Comparison of ENCODE assay signal across 35 cellular contexts in genomic region chr3:67419779-67420178, GRCh38.
DNase-seq lines count a peak whose midpoint lies in the region; ATAC-seq, FAIRE-seq and TF ChIP-seq lines count a peak whose summit lies in the region.
"Had no signal": no experiment of that assay in that cellular context is flagged by ENCODE, and none has a peak within 500 bp of the region (broad histone marks: within the 10 kb centered on the region; RNA-seq: fewer than 3 reads in every experiment).

No MANE protein-coding gene starts in this region.

- CTCF ChIA-PET in HEK293 (lab: Yijun Ruan, JAX), result no interaction called here
- CTCF ChIA-PET in K562 (lab: Yijun Ruan, JAX; ENCODE audit: low intra/inter-chr PET ratio), result no interaction called here

- no peak overlapping the region for H2AFZ ChIP-seq in K562 (ENCODE audit: low read depth, low read length)

- no peak for FAIRE-seq in K562 (lab: Jason Lieb, UNC)
- FAIRE-seq: A204.1, A549, D721Med had no signal

- H4K20me1 ChIP-seq in K562 (replicated peaks; ENCODE audit: control insufficient read depth, insufficient read depth, low read length), result no peaks in the 10 kb centered on the region
- H4K20me1 ChIP-seq: BLaER1; BLaER1 treated with 17β-estradiol and CSF1 and Interleukin-3, amounts not matched to agents 10 nM and 100 nM had no signal

- no peaks in the 10 kb centered on the region for H3K36me3 ChIP-seq in cardiac muscle cell
- H3K36me3 ChIP-seq in heart right ventricle, result no peaks in the 10 kb centered on the region
- H3K36me3 ChIP-seq in HEK293 (ENCODE audit: control insufficient read depth in 2 of 2, insufficient read depth in 1 of 2, low read length in 2 of 2), result no peaks in the 10 kb centered on the region
- H3K36me3 ChIP-seq in adipocyte (ENCODE audit: control insufficient read depth, insufficient read depth, low read length, severe bottlenecking), result peaks cover 10% of the 10 kb centered on the region
- H3K36me3 ChIP-seq in K562 (ENCODE audit: control insufficient read depth, insufficient read depth, low read length), result no peaks in the 10 kb centered on the region
- H3K36me3 ChIP-seq in left lung, result peaks cover 0 to 6% of the 10 kb centered on the region in 2 donors
- H3K36me3 ChIP-seq: BE2C, BLaER1 had no signal

- H3K9ac ChIP-seq in adipocyte (ENCODE audit: low read length) (no peak overlapping the region), K562 (ENCODE audit: insufficient read depth in 1 of 2, low read depth in 2 of 2, low read length in 2 of 2) (no peak overlapping the region)
- H3K9ac ChIP-seq: BLaER1; BLaER1 treated with 17β-estradiol and CSF1 and Interleukin-3, amounts not matched to agents 10 nM and 100 nM had no signal

- H3K27ac ChIP-seq in cardiac muscle cell (peak overlapping the region; percentile 41), heart right ventricle (no peak overlapping the region), HEK293 (ENCODE audit: extremely low read depth, low read depth, low read length) (no peak overlapping the region), K562 (ENCODE audit: extremely low read depth, low read depth, low read length) (no peak overlapping the region), left lung (no peak overlapping the region)
- H3K27ac ChIP-seq: 22Rv1; A549; BLaER1; BLaER1 treated with 17β-estradiol and CSF1 and Interleukin-3, amounts not matched to agents 10 nM and 100 nM; C4-2B had no signal

- H3K27me3 ChIP-seq in cardiac muscle cell, result no peaks in the 10 kb centered on the region
- H3K27me3 ChIP-seq in heart right ventricle, result no peaks in the 10 kb centered on the region
- no peaks in the 10 kb centered on the region for H3K27me3 ChIP-seq in adipocyte (replicated peaks; ENCODE audit: control insufficient read depth, insufficient read depth, low read length)
- H3K27me3 ChIP-seq in K562 (ENCODE audit: control insufficient read depth in 2 of 2, insufficient read depth in 2 of 2, low read length in 2 of 2), result no peaks in the 10 kb centered on the region
- H3K27me3 ChIP-seq in left lung, result no peaks in the 10 kb centered on the region
- H3K27me3 ChIP-seq: BE2C; BLaER1; BLaER1 treated with 17β-estradiol and CSF1 and Interleukin-3, amounts not matched to agents 10 nM and 100 nM had no signal

- DNase-seq in cardiac muscle cell (ENCODE audit: low read depth in 1 of 2, low spot score in 1 of 2) (peak in 1 of 2 donors; percentile 3), heart right ventricle (no peak), adipocyte (ENCODE audit: low read depth) (no peak), K562 (ENCODE audit: extremely low read depth in 1 of 4, low spot score in 3 of 4) (no peak), anterior cingulate cortex (lab: John Stamatoyannopoulos, UW) (no peak), head of caudate nucleus (no peak), left lung (no peak)
- DNase-seq: 8988T; ACHN; AML-193; BE2C; C1 segment of cervical spinal cord; Caco-2; Calu3; CD4-positive, alpha-beta memory T cell; CD4-positive, alpha-beta T cell; CD4-positive, CD25-positive, alpha-beta regulatory T cell; CD8-positive, alpha-beta memory T cell; CD8-positive, alpha-beta T cell; COR-L47; DMS 273 treated with DMSO at 0.1 percent for 48 hours; DMS153; DMS53; DMS79; DMS79 treated with DMSO at 0.1 percent for 48 hours; DND-41; EL had no signal

- H3K4me3 ChIP-seq in cardiac muscle cell (no peak overlapping the region), heart right ventricle (no peak overlapping the region), HEK293 (ENCODE audit: low read depth, low read length) (no peak overlapping the region), adipocyte (ENCODE audit: low read length) (peak overlapping the region; percentile 44), K562 (no peak overlapping the region), left lung (no peak overlapping the region)
- H3K4me3 ChIP-seq: A549; BLaER1; BLaER1 treated with 17β-estradiol and CSF1 and Interleukin-3, amounts not matched to agents 10 nM and 100 nM had no signal

- no peaks in the 10 kb centered on the region for H3K9me1 ChIP-seq in K562 (ENCODE audit: control insufficient read depth, insufficient read depth, low read length)

- intact Hi-C loops in heart right ventricle (cut with DNase I) (no loop called here), K562 (cut with micrococcal nuclease) (no loop called here), head of caudate nucleus (cut with DNase I) (no loop called here), left lung (cut with DNase I) (no loop called here)

- H3K4me1 ChIP-seq in cardiac muscle cell (ENCODE audit: low read depth), result peaks cover 16% of the 10 kb centered on the region
- H3K4me1 ChIP-seq in heart right ventricle, result peaks cover 0 to 6% (median 0%) of the 10 kb centered on the region in 9 donors
- H3K4me1 ChIP-seq in HEK293 (ENCODE audit: control insufficient read depth, insufficient read depth, low read length), result no peaks in the 10 kb centered on the region
- H3K4me1 ChIP-seq in adipocyte (ENCODE audit: control insufficient read depth, insufficient read depth, low read length), result no peaks in the 10 kb centered on the region
- no peaks in the 10 kb centered on the region for H3K4me1 ChIP-seq in K562 (replicated peaks in 1 of 2; ENCODE audit: control insufficient read depth in 2 of 2, insufficient read depth in 2 of 2, low read length in 2 of 2)
- no peaks in the 10 kb centered on the region for H3K4me1 ChIP-seq in left lung
- H3K4me1 ChIP-seq: A549; BE2C; BLaER1; BLaER1 treated with 17β-estradiol and CSF1 and Interleukin-3, amounts not matched to agents 10 nM and 100 nM; Caco-2 had no signal

- BruUV-seq in K562 (replicated peaks; lab: Mats Ljungman, UMichigan), result no TSS peak

- no peak for TF ChIP-seq POLR2A in K562 (conservative IDR thresholded peaks at IDR 0.05)

- no peak for TF ChIP-seq RAD21 in K562 (CRISPR knock-in tag; conservative IDR thresholded peaks at IDR 0.05 in 1 of 2, IDR thresholded peaks at IDR 0.05 in 1 of 2)

- ATAC-seq in heart right ventricle (no peak), K562 (no peak), left lung (no peak)
- ATAC-seq: A549; CD8-positive, alpha-beta T cell had no signal

- TF ChIP-seq EP300 in K562 (IDR thresholded peaks at IDR 0.05; ENCODE audit: low read length), result no peak

- H3K4me2 ChIP-seq in K562 (ENCODE audit: insufficient read depth, low read length), result no peak overlapping the region
- H3K4me2 ChIP-seq: A549; BLaER1; BLaER1 treated with 17β-estradiol and CSF1 and Interleukin-3, amounts not matched to agents 10 nM and 100 nM had no signal

- H3K9me3 ChIP-seq in cardiac muscle cell (ENCODE audit: low read depth) (peaks cover 6% of the 10 kb centered on the region), heart right ventricle (peaks cover 0 to 17% (median 9%) of the 10 kb centered on the region in 11 donors), HEK293 (ENCODE audit: control insufficient read depth, insufficient read depth, low read depth, low read length) (no peaks in the 10 kb centered on the region), adipocyte (ENCODE audit: control insufficient read depth, low read length) (peaks cover 13% of the 10 kb centered on the region), K562 (replicated peaks; ENCODE audit: control insufficient read depth, insufficient read depth, low read depth, low read length) (no peaks in the 10 kb centered on the region), left lung (peaks cover 8 to 12% of the 10 kb centered on the region in 2 donors)
- H3K9me3 ChIP-seq: BE2C had no signal

- in situ Hi-C loops in K562 (cut with MboI), result no loop called here

- TF ChIP-seq CTCF in cardiac muscle cell (IDR thresholded peaks at IDR 0.05; ENCODE audit: low read depth, low read length) (no peak), heart right ventricle (IDR thresholded peaks at IDR 0.05) (no peak), HEK293 (tag by site-specific recombination; IDR thresholded peaks at IDR 0.05) (no peak), K562 (IDR thresholded peaks at IDR 0.05 in 2 of 3, conservative IDR thresholded peaks at IDR 0.05 in 1 of 3; ENCODE audit: insufficient read depth in 2 of 3, low read depth in 1 of 3, low read length in 3 of 3) (no peak), left lung (IDR thresholded peaks at IDR 0.05) (no peak)

- no peaks in the 10 kb centered on the region for H3K79me2 ChIP-seq in K562 (ENCODE audit: control insufficient read depth, insufficient read depth, low read length)

- POLR2A ChIA-PET in HEK293 (lab: Yijun Ruan, JAX) (no interaction called here), K562 (lab: Yijun Ruan, JAX) (no interaction called here)

TF ChIP-seq in HEK293, 187 proteins besides CTCF, POLR2A, EP300 and RAD21:
- TF ChIP-seq ZNF677 (tag by site-specific recombination; IDR thresholded peaks at IDR 0.05), result peak; percentile 75
- TF ChIP-seq ZNF354C (tag by site-specific recombination; IDR thresholded peaks at IDR 0.05; ENCODE audit: borderline replicate concordance, low read depth), result no peak

TF ChIP-seq in K562, 482 proteins besides CTCF, POLR2A, EP300 and RAD21:
- TF ChIP-seq ZNF324 (CRISPR knock-in tag; IDR thresholded peaks at IDR 0.05) (peak; percentile 82), RBM22 (IDR thresholded peaks at IDR 0.05; ENCODE audit: low read depth, low read length, poor library complexity, severe bottlenecking) (no peak), HSF4 (CRISPR knock-in tag; IDR thresholded peaks at IDR 0.05; ENCODE audit: borderline replicate concordance) (no peak)
